Comparison of ENCODE assay signal across 7 cellular contexts in the genomic region with DNA sequence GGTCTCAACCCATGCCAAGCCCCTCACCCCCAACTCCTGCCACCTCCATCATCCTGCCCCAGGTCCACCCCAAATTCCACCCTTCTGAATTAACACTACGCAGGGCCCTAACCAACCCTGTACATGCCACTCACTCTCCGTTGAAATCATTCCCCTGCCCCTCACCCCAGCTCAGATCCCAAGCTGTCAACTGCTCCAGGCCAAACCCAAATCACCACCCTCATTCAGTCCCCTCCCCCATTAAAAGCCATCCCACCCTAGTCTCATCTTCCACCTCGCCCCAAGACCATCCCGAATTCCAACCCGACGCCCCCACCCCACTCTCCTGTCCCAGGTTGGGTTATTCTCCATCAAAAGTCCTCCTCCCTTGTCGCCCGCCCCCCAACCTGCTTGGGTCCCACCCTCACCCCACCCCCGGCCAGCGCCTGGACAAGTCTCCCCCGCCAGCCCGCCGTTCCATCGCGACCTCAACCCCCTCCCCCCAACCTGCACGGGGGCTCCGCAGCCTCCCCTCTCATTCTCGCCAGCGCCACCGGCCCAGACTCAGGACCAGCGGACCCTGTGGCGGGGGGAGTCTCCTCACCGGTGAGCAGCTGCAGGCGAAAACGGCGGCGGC. TPM values are rescaled to one million over a fixed set of nuclear protein-coding genes. Genes with fewer than 3 reads are reported as not detected.
A peak's percentile ranks its signal among the peaks of the same experiment; 100 is the strongest.
DNase-seq lines count a peak whose midpoint lies in the region; ATAC-seq and TF ChIP-seq lines count a peak whose summit lies in the region.

No MANE protein-coding gene starts in this region.

- peak overlapping the region; percentile 62 for H3K4me3 ChIP-seq in epithelial cell of proximal tubule (ENCODE audit: low read depth, low read length)
- H3K4me3 ChIP-seq in neuron (ENCODE audit: low read length): peak overlapping the region; percentile 55

- H3K36me3 ChIP-seq in neuron (ENCODE audit: insufficient read depth, low read length): no peaks in the 10 kb centered on the region

- POLR2A ChIA-PET in RWPE1 (lab: Yijun Ruan, JAX; ENCODE audit: low non-redundant PET): no interaction called here

- H3K27ac ChIP-seq in RWPE1: peak overlapping the region; percentile 83

- H3K9me3 ChIP-seq in neuron (ENCODE audit: low read length): no peaks in the 10 kb centered on the region

- H3K4me1 ChIP-seq in neuron (ENCODE audit: insufficient read depth, low read length): peaks cover 14% of the 10 kb centered on the region

- TF ChIP-seq CTCF in RWPE1 (conservative IDR thresholded peaks at IDR 0.05; ENCODE audit: low read depth): no peak
- no peak for TF ChIP-seq CTCF in epithelial cell of proximal tubule (conservative IDR thresholded peaks at IDR 0.05; ENCODE audit: low read depth, low read length)

- peak; percentile 6 for DNase-seq in RWPE1 (ENCODE audit: low spot score)
- no peak for DNase-seq in epithelial cell of proximal tubule (ENCODE audit: low read depth)
- no peak for DNase-seq in DMS153 treated with DMSO at 0.1 percent for 48 hours (lab: John Stamatoyannopoulos, UW; ENCODE audit: unreplicated experiment)

- ATAC-seq in GM21447 (IDR thresholded peaks at IDR 0.05; ENCODE audit: unreplicated experiment) (peak; percentile 5), GM21515 (IDR thresholded peaks at IDR 0.05; ENCODE audit: unreplicated experiment) (no peak), GM21423 (IDR thresholded peaks at IDR 0.05; ENCODE audit: unreplicated experiment) (no peak)

- H2AFZ ChIP-seq in neuron (ENCODE audit: low read depth, low read length): peak overlapping the region; percentile 19

- CTCF ChIA-PET in RWPE1 (lab: Yijun Ruan, JAX): no interaction called here

- no peaks in the 10 kb centered on the region for H3K27me3 ChIP-seq in neuron (ENCODE audit: insufficient read depth, low read length)

RNA-seq across cellular contexts. Expression of gene FAM168A, which starts 0.5 kb away (rescaled TPM):
- total RNA-seq in epithelial cell of proximal tubule: 10.0 and 12.1 TPM in 2 replicates

RNA-seq across cellular contexts. Expression of gene PLEKHB1, which starts 48.9 kb away (rescaled TPM):
- total RNA-seq in epithelial cell of proximal tubule: 2.5 and 4.6 TPM in 2 replicates
